15 cellular contexts compared by ENCODE assay signal in the genomic region with DNA sequence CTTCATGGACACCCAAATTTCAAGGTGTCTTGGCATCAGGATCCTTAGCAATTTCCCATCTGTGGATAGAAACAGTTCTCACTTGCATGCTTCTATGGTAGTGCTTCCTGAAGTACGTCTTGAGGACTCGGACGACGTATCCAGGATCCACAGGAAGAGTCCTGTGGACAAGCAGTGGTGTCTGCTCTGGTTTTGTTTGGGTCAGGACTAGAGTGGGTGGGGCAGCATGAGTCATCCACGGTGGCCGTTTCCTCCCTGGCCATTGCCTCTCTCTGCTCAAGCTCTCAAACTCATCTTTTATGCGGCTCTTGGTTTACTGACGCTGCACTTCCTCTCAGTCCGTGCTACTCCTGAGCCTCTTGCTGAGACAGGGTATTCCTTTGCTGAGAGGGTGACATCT.
DNase-seq lines count a peak whose midpoint lies in the region; ATAC-seq, FAIRE-seq and TF ChIP-seq lines count a peak whose summit lies in the region.
"Had no signal": no experiment of that assay in that cellular context is flagged by ENCODE, and none has a peak within 500 bp of the region (broad histone marks: within the 10 kb centered on the region; RNA-seq: fewer than 3 reads in every experiment).

No MANE protein-coding gene starts in this region.

- H3K9me3 Mint-ChIP-seq in endodermal cell = no peaks in the 10 kb centered on the region

- H3K4me3 ChIP-seq in left ventricle myocardium inferior = no peak overlapping the region
- H3K4me3 ChIP-seq in astrocyte of the spinal cord (ENCODE audit: low read depth, low read length) = no peak overlapping the region
- no peak overlapping the region for H3K4me3 ChIP-seq in endodermal cell (ENCODE audit: low read length)
- no peak overlapping the region for H3K4me3 ChIP-seq in spleen

- in situ Hi-C loops in astrocyte of the spinal cord (cut with HindIII; ENCODE audit: low sequenced_read_pairs) = no loop called here

- intact Hi-C loops in Right ventricle myocardium superior (cut with DNase I) (no loop called here), left ventricle myocardium inferior (cut with micrococcal nuclease) (no loop called here), spleen (cut with DNase I; ENCODE audit: low total_unique reads) (no loop called here)

- H3K27ac ChIP-seq in left ventricle myocardium inferior (replicated peaks) = no peak overlapping the region
- H3K27ac ChIP-seq in endodermal cell (ENCODE audit: low read depth, low read length) = no peak overlapping the region
- H3K27ac ChIP-seq in spleen = no peak overlapping the region
- H3K27ac ChIP-seq: parathyroid adenoma had no signal

- TF ChIP-seq POLR2A in spleen (IDR thresholded peaks at IDR 0.05) = no peak
- TF ChIP-seq POLR2A in GM12892 (IDR thresholded peaks at IDR 0.05; ENCODE audit: low read depth, low read length) = no peak

- peaks cover 7% of the 10 kb centered on the region for H3K36me3 ChIP-seq in left ventricle myocardium inferior
- H3K36me3 ChIP-seq in endodermal cell (ENCODE audit: control insufficient read depth, insufficient read depth, low read length) = peaks cover 26% of the 10 kb centered on the region
- peaks cover 0 to 9% (median 0%) of the 10 kb centered on the region in 6 donors for H3K36me3 ChIP-seq in spleen

- WGBS in endodermal cell (ENCODE audit: insufficient coverage in 1 of 2, insufficient read length in 1 of 2), 2 experiments = 83 to 85% methylated on average over 9 of the region's 9 CpGs
- WGBS in spleen, 5 donors = 70 to 81% (median 71%) methylated on average over 9 of the region's 9 CpGs

- no peaks in the 10 kb centered on the region for H3K27me3 Mint-ChIP-seq in endodermal cell (ENCODE audit: insufficient read depth)

- peaks cover 62% of the 10 kb centered on the region for H3K36me3 Mint-ChIP-seq in endodermal cell (ENCODE audit: low read depth)

- no peak overlapping the region for H3K9ac ChIP-seq in endodermal cell (ENCODE audit: extremely low read depth, low read length, poor library complexity, severe bottlenecking)
- H3K9ac ChIP-seq: parathyroid adenoma had no signal

- peak; percentile 57 for ATAC-seq in Right ventricle myocardium superior (ENCODE audit: poor library complexity)

- no peak overlapping the region for H3K4me3 Mint-ChIP-seq in endodermal cell

- H3K27ac Mint-ChIP-seq in endodermal cell = no peak overlapping the region

- H3K4me1 ChIP-seq in left ventricle myocardium inferior (no peaks in the 10 kb centered on the region), endodermal cell (ENCODE audit: control insufficient read depth, insufficient read depth, low read length) (no peaks in the 10 kb centered on the region), spleen (no peaks in the 10 kb centered on the region)
- H3K4me1 ChIP-seq: Caco-2, parathyroid adenoma had no signal

- TF ChIP-seq CTCF in left ventricle myocardium inferior (IDR thresholded peaks at IDR 0.05; ENCODE audit: borderline replicate concordance) = no peak
- TF ChIP-seq CTCF in astrocyte of the spinal cord (IDR thresholded peaks at IDR 0.05; ENCODE audit: low read depth, low read length) = no peak
- TF ChIP-seq CTCF in endodermal cell (conservative IDR thresholded peaks at IDR 0.05) = no peak
- no peak for TF ChIP-seq CTCF in spleen (IDR thresholded peaks at IDR 0.05 in 8 of 11, conservative IDR thresholded peaks at IDR 0.05 in 3 of 11)

- H3K9me3 ChIP-seq in left ventricle myocardium inferior (replicated peaks) = no peaks in the 10 kb centered on the region
- H3K9me3 ChIP-seq in endodermal cell (ENCODE audit: control insufficient read depth, low read length) = no peaks in the 10 kb centered on the region
- no peaks in the 10 kb centered on the region for H3K9me3 ChIP-seq in spleen
- H3K9me3 ChIP-seq: Caco-2 had no signal

- DNase-seq in Right ventricle myocardium superior (no peak), left ventricle myocardium inferior (no peak), astrocyte of the spinal cord (ENCODE audit: low read depth, low spot score) (peak; percentile 26), iPS-NIHi11 (ENCODE audit: low spot score) (peak; percentile 18), endodermal cell (no peak), GM19240 (ENCODE audit: insufficient read length, low spot score) (no peak), spleen (no peak), GM12892 (ENCODE audit: insufficient read length) (no peak)
- DNase-seq: activated gamma-delta T cell treated with Interleukin-2 at 50 U/mL for 16 hours, Caco-2, caudate nucleus, NCI-H187 treated with DMSO at 0.1 percent for 48 hours, SIG-M5 had no signal

- no peaks in the 10 kb centered on the region for H3K27me3 ChIP-seq in left ventricle myocardium inferior (ENCODE audit: low read depth)
- H3K27me3 ChIP-seq in endodermal cell (ENCODE audit: control insufficient read depth, insufficient read depth, low read length, poor library complexity, severe bottlenecking) = no peaks in the 10 kb centered on the region
- H3K27me3 ChIP-seq in spleen (replicated peaks in 1 of 7) = no peaks in the 10 kb centered on the region

- no peak for FAIRE-seq in GM12892 (lab: Jason Lieb, UNC)
- FAIRE-seq: TTC549 had no signal

- no peaks in the 10 kb centered on the region for H3K4me1 Mint-ChIP-seq in endodermal cell

Comparison
In these comparisons a context has a peak if more than half of its experiments do, and no peak if none do; other contexts are left out.
1. DNase-seq: peak in astrocyte of the spinal cord (single experiment) and iPS-NIHi11 (single experiment); none in Right ventricle myocardium superior (single experiment), left ventricle myocardium inferior (single experiment), endodermal cell (single experiment), GM19240 (single experiment), spleen (single experiment) and GM12892 (single experiment).